ENCODE assay signal across 17 cellular contexts in the genomic region with DNA sequence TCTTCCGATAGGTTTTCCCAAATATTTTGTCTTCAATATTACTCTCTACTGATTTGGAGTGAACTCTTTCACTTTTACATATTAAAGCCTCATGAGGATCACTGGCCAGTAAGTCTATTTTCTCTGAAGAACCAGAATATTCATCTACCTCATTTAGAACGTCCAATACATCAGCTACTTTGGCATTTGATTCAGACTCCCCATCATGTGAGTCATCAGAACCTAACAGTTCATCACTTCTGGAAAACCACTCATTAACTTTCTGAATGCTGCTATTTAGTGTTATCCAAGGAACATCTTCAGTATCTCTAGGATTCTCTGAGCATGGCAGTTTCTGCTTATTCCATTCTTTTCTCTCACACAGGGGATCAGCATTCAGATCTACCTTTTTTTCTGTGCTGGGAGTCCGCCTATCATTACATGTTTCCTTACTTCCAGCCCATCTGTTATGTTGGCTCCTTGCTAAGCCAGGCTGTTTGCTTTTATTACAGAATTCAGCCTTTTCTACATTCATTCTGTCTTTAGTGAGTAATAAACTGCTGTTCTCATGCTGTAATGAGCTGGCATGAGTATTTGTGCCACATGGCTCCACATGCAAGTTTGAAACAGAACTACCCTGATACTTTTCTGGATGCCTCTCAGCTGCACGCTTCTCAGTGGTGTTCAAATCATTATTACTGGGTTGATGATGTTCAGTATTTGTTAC. TPM values are rescaled to one million over a fixed set of nuclear protein-coding genes. Genes with fewer than 3 reads are reported as not detected.
DNase-seq lines count a peak whose midpoint lies in the region; ATAC-seq and TF ChIP-seq lines count a peak whose summit lies in the region.
"Had no signal": no experiment of that assay in that cellular context is flagged by ENCODE, and none has a peak within 500 bp of the region (broad histone marks: within the 10 kb centered on the region; RNA-seq: fewer than 3 reads in every experiment).

No MANE protein-coding gene starts in this region.

- peak overlapping the region; percentile 47 for H3K9ac ChIP-seq in GM23248
- no peak overlapping the region for H3K9ac ChIP-seq in Karpas-422 (ENCODE audit: low read length)

- H3K79me2 ChIP-seq in GM23248 (ENCODE audit: insufficient read depth): no peaks in the 10 kb centered on the region
- no peaks in the 10 kb centered on the region for H3K79me2 ChIP-seq in Karpas-422 (ENCODE audit: low read length)

- H2AFZ ChIP-seq in GM23248 (no peak overlapping the region), Karpas-422 (ENCODE audit: low read length) (no peak overlapping the region)

- no peak for TF ChIP-seq CTCF in astrocyte of the spinal cord (IDR thresholded peaks at IDR 0.05; ENCODE audit: low read depth, low read length)

- H3K9me3 ChIP-seq in GM23248 (ENCODE audit: low read depth): no peaks in the 10 kb centered on the region
- no peaks in the 10 kb centered on the region for H3K9me3 ChIP-seq in Karpas-422 (ENCODE audit: low read length)
- H3K9me3 ChIP-seq: heart left ventricle, Peyer's patch, stomach, vagina had no signal

- peak overlapping the region; percentile 15; the same call in 1 of the 2 replicates for H3K4me3 ChIP-seq in GM23248
- H3K4me3 ChIP-seq in astrocyte of the spinal cord (ENCODE audit: low read depth, low read length): no peak overlapping the region
- no peak overlapping the region for H3K4me3 ChIP-seq in Karpas-422 (ENCODE audit: low read length)
- H3K4me3 ChIP-seq: coronary artery, heart left ventricle, Peyer's patch, stomach, vagina had no signal

- H3K9me2 ChIP-seq in GM23248 (ENCODE audit: insufficient read depth): no peaks in the 10 kb centered on the region
- no peaks in the 10 kb centered on the region for H3K9me2 ChIP-seq in Karpas-422 (replicated peaks; ENCODE audit: insufficient read depth, low read length)

- in situ Hi-C loops in GM23248 (cut with MboI) (no loop called here), astrocyte of the spinal cord (cut with HindIII; ENCODE audit: low sequenced_read_pairs) (no loop called here)

- ATAC-seq in HG03521 (IDR thresholded peaks at IDR 0.05; ENCODE audit: unreplicated experiment): no peak
- ATAC-seq in HG03108 (IDR thresholded peaks at IDR 0.05; ENCODE audit: unreplicated experiment): no peak
- ATAC-seq: heart left ventricle, T-cell had no signal

- H3K4me1 ChIP-seq in GM23248 (ENCODE audit: insufficient read depth) (peaks cover 27% of the 10 kb centered on the region), Karpas-422 (ENCODE audit: low read length) (no peaks in the 10 kb centered on the region)
- H3K4me1 ChIP-seq: Peyer's patch, vagina had no signal

- H3K27me3 ChIP-seq in GM23248 (replicated peaks; ENCODE audit: insufficient read depth) (no peaks in the 10 kb centered on the region), Karpas-422 (ENCODE audit: low read length) (no peaks in the 10 kb centered on the region)
- H3K27me3 ChIP-seq: heart left ventricle, Peyer's patch, stomach, vagina had no signal

- H3K4me2 ChIP-seq in GM23248 (ENCODE audit: unreplicated experiment) (peak overlapping the region; percentile 45), Karpas-422 (ENCODE audit: low read depth, low read length, poor library complexity, severe bottlenecking) (no peak overlapping the region)

- H3F3A ChIP-seq in GM23248 (ENCODE audit: insufficient read depth): peaks cover 36% of the 10 kb centered on the region

- WGBS in GM23248 (ENCODE audit: low coverage in 1 of 2, low lambda C conversion rate in 2 of 2, missing lambda C conversion rate in 2 of 2), 2 experiments: 37 to 40% methylated on average over 4 of the region's 4 CpGs

- H4K20me1 ChIP-seq in GM23248 (ENCODE audit: insufficient read depth) (no peaks in the 10 kb centered on the region), Karpas-422 (ENCODE audit: insufficient read depth, low read depth, low read length) (no peaks in the 10 kb centered on the region)

- DNase-seq in AG08395 (ENCODE audit: low spot score) (peak; percentile 55), GM23248 (peak; percentile 86), astrocyte of the spinal cord (ENCODE audit: low read depth, low spot score) (peak; percentile 26), iris pigment epithelial cell (ENCODE audit: low read depth) (peak; percentile 64), Karpas-422 (no peak), NCI-H1436 (lab: John Stamatoyannopoulos, UW) (no peak)
- DNase-seq: ACHN, heart left ventricle, islet precursor cell, Peyer's patch, stomach, T-cell had no signal

- H3K36me3 ChIP-seq in GM23248 (ENCODE audit: low read depth): no peaks in the 10 kb centered on the region
- peaks cover 48% of the 10 kb centered on the region for H3K36me3 ChIP-seq in Karpas-422 (ENCODE audit: insufficient read depth, low read length)
- H3K36me3 ChIP-seq: Peyer's patch, vagina had no signal

- H3K27ac ChIP-seq in GM23248 (peak overlapping the region; percentile 75), Karpas-422 (ENCODE audit: low read length) (no peak overlapping the region)
- H3K27ac ChIP-seq: coronary artery, heart left ventricle, Peyer's patch, stomach, vagina, VCaP had no signal

RNA-seq across cellular contexts. Expression of a gene that starts 30.9 kb away (rescaled TPM):
- 13.6 and 21.6 TPM in 2 replicates for total RNA-seq in GM23248 (2014; rRNA removed; shearing (Covaris generic))
- polyA plus RNA-seq in GM23248 (2016; fragmentation: Nextera tagmentation; extraction: Ambion mirVana): 11.7 and 12.7 TPM in 2 replicates
- 46.0 and 49.7 TPM in 2 replicates for total RNA-seq in Karpas-422 (2014; rRNA removed; shearing (Covaris generic); ENCODE audit: low replicate concordance)

Comparison
In these comparisons a context has a peak if more than half of its experiments do, and no peak if none do; other contexts are left out.
1. DNase-seq: peak in AG08395 (single experiment), GM23248 (single experiment), astrocyte of the spinal cord (single experiment) and iris pigment epithelial cell (single experiment); none in Karpas-422 (single experiment) and NCI-H1436 (single experiment).